18 cellular contexts compared by ENCODE assay signal in genomic region chr16:1944612-1945199, GRCh38. TPM values are rescaled to one million over a fixed set of nuclear protein-coding genes. Genes with fewer than 3 reads are reported as not detected.
DNase-seq lines count a peak whose midpoint lies in the region; ATAC-seq and TF ChIP-seq lines count a peak whose summit lies in the region.
"Had no signal": no experiment of that assay in that cellular context is flagged by ENCODE, and none has a peak within 500 bp of the region (broad histone marks: within the 10 kb centered on the region; RNA-seq: fewer than 3 reads in every experiment).

No MANE protein-coding gene starts in this region.

- H3K4me3 Mint-ChIP-seq in T-helper 2 cell treated with Interferon-gamma antibody and Interleukin-4, amounts not matched to agents 5 μg/mL and 100 μg/mL, for 36 hours: peak overlapping the region; percentile 89
- peak overlapping the region; percentile 99 for H3K4me3 Mint-ChIP-seq in Calu3 (ENCODE audit: low read depth, unreplicated experiment)
- peak overlapping the region; percentile 21 for H3K4me3 Mint-ChIP-seq in activated naive CD8-positive, alpha-beta T cell treated with anti-CD3 and anti-CD28 coated beads, Interleukin-2, amount 10 ng/mL, durations not matched to agents 7 days and 5 days
- H3K4me3 Mint-ChIP-seq in osteocyte (ENCODE audit: unreplicated experiment): peak overlapping the region; percentile 85

- H3K9me3 Mint-ChIP-seq in T-helper 2 cell treated with Interferon-gamma antibody and Interleukin-4, amounts not matched to agents 5 μg/mL and 100 μg/mL, for 36 hours: no peaks in the 10 kb centered on the region
- H3K9me3 Mint-ChIP-seq in Calu3 (ENCODE audit: low read depth, unreplicated experiment) (no peaks in the 10 kb centered on the region), osteocyte (ENCODE audit: unreplicated experiment) (no peaks in the 10 kb centered on the region)
- H3K9me3 Mint-ChIP-seq in activated naive CD8-positive, alpha-beta T cell treated with anti-CD3 and anti-CD28 coated beads, Interleukin-2, amount 10 ng/mL, durations not matched to agents 7 days and 5 days: no peaks in the 10 kb centered on the region

- no peak for ATAC-seq in activated naive CD8-positive, alpha-beta T cell treated with anti-CD3 and anti-CD28 coated beads, Interleukin-2, amount 10 ng/mL, durations not matched to agents 7 days and 5 days (ENCODE audit: low read depth)
- no peak for ATAC-seq in HG03378 (IDR thresholded peaks at IDR 0.05; ENCODE audit: unreplicated experiment)
- no peak for ATAC-seq in activated CD4-positive, CD25-positive, alpha-beta regulatory T cell treated with anti-CD3 and anti-CD28 coated beads, Interleukin-2, amount 50 U/mL, for 24 hours
- ATAC-seq: heart right ventricle, HepG2 had no signal

- H3K36me3 Mint-ChIP-seq in T-helper 2 cell treated with Interferon-gamma antibody and Interleukin-4, amounts not matched to agents 5 μg/mL and 100 μg/mL, for 36 hours (ENCODE audit: low read depth): no peaks in the 10 kb centered on the region
- H3K36me3 Mint-ChIP-seq in Calu3 (ENCODE audit: insufficient read depth, unreplicated experiment) (peaks cover 31% of the 10 kb centered on the region), osteocyte (ENCODE audit: unreplicated experiment) (no peaks in the 10 kb centered on the region)
- H3K36me3 Mint-ChIP-seq in activated naive CD8-positive, alpha-beta T cell treated with anti-CD3 and anti-CD28 coated beads, Interleukin-2, amount 10 ng/mL, durations not matched to agents 7 days and 5 days: no peaks in the 10 kb centered on the region

- CTCF ChIA-PET in Calu3 (lab: Charles Lee): no interaction called here

- peak overlapping the region; percentile 31 for H3K27ac Mint-ChIP-seq in T-helper 2 cell treated with Interferon-gamma antibody and Interleukin-4, amounts not matched to agents 5 μg/mL and 100 μg/mL, for 36 hours
- H3K27ac Mint-ChIP-seq in Calu3 (ENCODE audit: unreplicated experiment) (no peak overlapping the region), osteocyte (ENCODE audit: unreplicated experiment) (peak overlapping the region; percentile 25)
- no peak overlapping the region for H3K27ac Mint-ChIP-seq in activated naive CD8-positive, alpha-beta T cell treated with anti-CD3 and anti-CD28 coated beads, Interleukin-2, amount 10 ng/mL, durations not matched to agents 7 days and 5 days

- BruUV-seq in Calu3 (replicated peaks; lab: Mats Ljungman, UMichigan): no TSS peak

- DNase-seq in T-helper 2 cell treated with Interferon-gamma antibody and Interleukin-4, amounts not matched to agents 5 μg/mL and 100 μg/mL, for 36 hours (ENCODE audit: low spot score): no peak
- no peak for DNase-seq in T-helper 2 cell
- DNase-seq in Calu3: no peak
- DNase-seq in activated naive CD8-positive, alpha-beta T cell treated with anti-CD3 and anti-CD28 coated beads, Interleukin-2, amount 10 ng/mL, durations not matched to agents 7 days and 5 days: no peak
- DNase-seq in osteocyte (ENCODE audit: extremely low spot score, unreplicated experiment): no peak
- no peak for DNase-seq in T1000 (lab: John Stamatoyannopoulos, UW)
- DNase-seq: 8988T, esophagus squamous epithelium, heart right ventricle, mesenchymal stem cell, NCI-H187, SHP77, trophoblast cell had no signal

- peaks cover 16% of the 10 kb centered on the region for H3K4me1 Mint-ChIP-seq in T-helper 2 cell treated with Interferon-gamma antibody and Interleukin-4, amounts not matched to agents 5 μg/mL and 100 μg/mL, for 36 hours (ENCODE audit: low read depth)
- H3K4me1 Mint-ChIP-seq in Calu3 (ENCODE audit: low read depth, unreplicated experiment) (peaks cover 8% of the 10 kb centered on the region), osteocyte (ENCODE audit: unreplicated experiment) (peaks cover 19% of the 10 kb centered on the region)
- H3K4me1 Mint-ChIP-seq in activated naive CD8-positive, alpha-beta T cell treated with anti-CD3 and anti-CD28 coated beads, Interleukin-2, amount 10 ng/mL, durations not matched to agents 7 days and 5 days: peaks cover 10% of the 10 kb centered on the region

- TF ChIP-seq CTCF in Calu3 (IDR thresholded peaks at IDR 0.05; ENCODE audit: unreplicated experiment) (no peak), osteocyte (IDR thresholded peaks at IDR 0.05) (no peak)

- no peaks in the 10 kb centered on the region for H3K27me3 Mint-ChIP-seq in T-helper 2 cell treated with Interferon-gamma antibody and Interleukin-4, amounts not matched to agents 5 μg/mL and 100 μg/mL, for 36 hours (ENCODE audit: low read depth)
- H3K27me3 Mint-ChIP-seq in Calu3 (ENCODE audit: unreplicated experiment) (no peaks in the 10 kb centered on the region), osteocyte (ENCODE audit: unreplicated experiment) (no peaks in the 10 kb centered on the region)
- no peaks in the 10 kb centered on the region for H3K27me3 Mint-ChIP-seq in activated naive CD8-positive, alpha-beta T cell treated with anti-CD3 and anti-CD28 coated beads, Interleukin-2, amount 10 ng/mL, durations not matched to agents 7 days and 5 days

- POLR2A ChIA-PET in activated naive CD8-positive, alpha-beta T cell treated with anti-CD3 and anti-CD28 coated beads, Interleukin-2, amount 10 ng/mL, durations not matched to agents 7 days and 5 days (lab: Charles Lee): interaction anchor here (0.7 to 1.9 kb wide), 2 partner anchors 16 to 36 kb away, joined by 3 to 4 read pairs; no protein-coding TSS in a partner anchor

- intact Hi-C loops in Calu3 (cut with micrococcal nuclease; ENCODE audit: unreplicated experiment): no loop called here

RNA-seq across cellular contexts. Expression of gene MSRB1, which starts 1.7 kb away (rescaled TPM):
- total RNA-seq in Calu3 (2022): 20.3 and 27.1 TPM in 2 replicates
- total RNA-seq in activated naive CD8-positive, alpha-beta T cell treated with anti-CD3 and anti-CD28 coated beads, Interleukin-2, amount 10 ng/mL, durations not matched to agents 7 days and 5 days: 10 to 100 TPM; 12.0 to 12.5 TPM
- 17.1 and 21.0 TPM in 2 replicates for total RNA-seq in osteocyte

RNA-seq across cellular contexts. Expression of gene RPL3L, which starts 9.8 kb away (rescaled TPM):
- total RNA-seq in Calu3 (2022) (not detected in 2 replicates), osteocyte (1.2 TPM in 1 of 2 replicates, not detected in the other)
- not detected for total RNA-seq in activated naive CD8-positive, alpha-beta T cell treated with anti-CD3 and anti-CD28 coated beads, Interleukin-2, amount 10 ng/mL, durations not matched to agents 7 days and 5 days
- total RNA-seq: esophagus squamous epithelium, HepG2, NCI-H460, omental fat pad had no signal

RNA-seq across cellular contexts. Expression of gene NDUFB10, which starts 14.6 kb away (rescaled TPM):
- total RNA-seq in Calu3 (2022) (148 and 153 TPM in 2 replicates), osteocyte (126 TPM in 2 replicates)
- total RNA-seq in activated naive CD8-positive, alpha-beta T cell treated with anti-CD3 and anti-CD28 coated beads, Interleukin-2, amount 10 ng/mL, durations not matched to agents 7 days and 5 days: 100 to 1,000 TPM; 108 to 115 TPM

RNA-seq across cellular contexts. Expression of gene RPS2, which starts 19.9 kb away (rescaled TPM):
- 2,674 and 2,950 TPM in 2 replicates for total RNA-seq in Calu3 (2022)
- 1,000 to 10,000 TPM; 2,404 to 2,409 TPM for total RNA-seq in activated naive CD8-positive, alpha-beta T cell treated with anti-CD3 and anti-CD28 coated beads, Interleukin-2, amount 10 ng/mL, durations not matched to agents 7 days and 5 days
- total RNA-seq in osteocyte: 2,261 and 2,286 TPM in 2 replicates

RNA-seq across cellular contexts. Expression of gene RNF151, which starts 21.9 kb away (rescaled TPM):
- total RNA-seq in Calu3 (2022): not detected in 2 replicates
- total RNA-seq in activated naive CD8-positive, alpha-beta T cell treated with anti-CD3 and anti-CD28 coated beads, Interleukin-2, amount 10 ng/mL, durations not matched to agents 7 days and 5 days: not detected
- 0.46 TPM in 1 of 2 replicates, not detected in the other for total RNA-seq in osteocyte
- total RNA-seq: esophagus squamous epithelium, heart right ventricle, HepG2, NCI-H460, omental fat pad had no signal

Comparison
In these comparisons a context has a peak if more than half of its experiments do, and no peak if none do; other contexts are left out.
1. H3K27ac Mint-ChIP-seq: peak in T-helper 2 cell treated with Interferon-gamma antibody and Interleukin-4, amounts not matched to agents 5 μg/mL and 100 μg/mL, for 36 hours (single experiment) and osteocyte (single experiment); none in Calu3 (single experiment) and activated naive CD8-positive, alpha-beta T cell treated with anti-CD3 and anti-CD28 coated beads, Interleukin-2, amount 10 ng/mL, durations not matched to agents 7 days and 5 days (single experiment).
2. H3K4me3 Mint-ChIP-seq: peak in every context shown above with its lines; median percentile 99 in Calu3; 89 in T-helper 2 cell treated with Interferon-gamma antibody and Interleukin-4, amounts not matched to agents 5 μg/mL and 100 μg/mL, for 36 hours; 85 in osteocyte; 21 in activated naive CD8-positive, alpha-beta T cell treated with anti-CD3 and anti-CD28 coated beads, Interleukin-2, amount 10 ng/mL, durations not matched to agents 7 days and 5 days.